Comparison of ENCODE assay signal across 8 cellular contexts in the genomic region with DNA sequence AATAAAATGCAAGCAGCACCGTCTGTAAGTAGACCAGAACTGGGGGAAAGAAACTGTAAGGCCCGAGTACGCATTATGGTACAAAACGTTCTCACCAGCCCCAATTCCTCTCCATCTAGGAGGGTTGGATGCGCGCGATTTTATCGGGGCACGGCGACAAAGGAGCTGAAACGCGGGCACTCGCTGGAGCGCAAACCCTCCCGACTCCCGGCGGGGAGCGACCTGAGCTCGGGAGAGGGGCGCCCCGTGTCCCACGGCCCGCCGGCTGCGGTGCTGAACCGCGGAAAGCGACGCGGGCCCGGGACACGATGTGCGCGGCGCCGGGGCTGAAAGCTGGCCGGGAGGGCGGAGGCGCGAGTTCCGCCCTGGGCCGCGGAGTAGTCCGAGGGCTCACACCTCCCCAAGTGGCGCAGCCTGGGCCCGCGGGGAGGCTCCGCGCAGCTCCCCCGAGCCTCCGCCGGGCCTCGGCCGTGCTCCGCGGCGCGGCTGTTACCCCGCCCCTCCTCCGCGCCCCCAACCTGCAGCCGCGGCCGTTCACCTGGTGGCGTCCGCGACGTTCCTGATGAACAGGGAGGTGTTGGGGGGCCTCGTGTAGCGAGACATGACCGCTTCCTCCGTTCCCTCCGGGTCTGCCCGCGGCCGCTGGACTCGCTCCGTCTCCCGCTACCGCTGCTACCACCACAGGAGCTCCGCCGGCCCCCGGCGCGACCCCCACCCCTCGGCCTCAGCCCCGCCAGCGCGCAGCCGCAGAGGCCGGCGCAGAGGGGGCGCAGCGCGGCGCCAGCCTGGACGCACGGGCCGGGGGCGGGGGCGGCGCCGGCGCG. TPM values are rescaled to one million over a fixed set of nuclear protein-coding genes. Genes with fewer than 3 reads are reported as not detected.
A peak's percentile ranks its signal among the peaks of the same experiment; 100 is the strongest.
DNase-seq lines count a peak whose midpoint lies in the region; ATAC-seq lines count a peak whose summit lies in the region.

A gene (minus strand): TSS at position 787 of the 824 bp plus-strand sequence. CDS start 184 bp downstream, at position 603.

- H3K27me3 ChIP-seq in ectodermal cell (ENCODE audit: control insufficient read depth, insufficient read depth, low read length, poor library complexity, severe bottlenecking), result peaks cover 18% of the 10 kb centered on the region

- H3K27ac Mint-ChIP-seq in activated CD4-positive, alpha-beta T cell treated with anti-CD3 and anti-CD28 coated beads, Interleukin-2, amount 10 ng/mL, durations not matched to agents 7 days and 5 days, result no peak within 1 kb of the TSS
- no peak within 1 kb of the TSS for H3K27ac Mint-ChIP-seq in memory B cell

- no peak within 1 kb of the TSS for H3K27ac ChIP-seq in ectodermal cell (ENCODE audit: insufficient read depth, low read depth, low read length, poor library complexity, severe bottlenecking)

- H3K27me3 Mint-ChIP-seq in activated CD4-positive, alpha-beta T cell treated with anti-CD3 and anti-CD28 coated beads, Interleukin-2, amount 10 ng/mL, durations not matched to agents 7 days and 5 days, result peaks cover 38% of the 10 kb centered on the region
- H3K27me3 Mint-ChIP-seq in memory B cell, result no peaks in the 10 kb centered on the region

- H3K4me1 ChIP-seq in ectodermal cell (ENCODE audit: control insufficient read depth, insufficient read depth, low read length), result no peaks in the 10 kb centered on the region

- peak within 1 kb of the TSS; percentile 80 for H3K4me3 ChIP-seq in ectodermal cell (ENCODE audit: insufficient read depth, low read depth, low read length)

- WGBS in ectodermal cell, 2 experiments, result 0% methylated on average over 105 of the region's 105 CpGs

- no peaks in the 10 kb centered on the region for H3K36me3 ChIP-seq in ectodermal cell (ENCODE audit: control insufficient read depth, insufficient read depth, low read length)

- no peaks in the 10 kb centered on the region for H3K9me3 ChIP-seq in ectodermal cell (ENCODE audit: control insufficient read depth, low read length)

- H3K9me3 Mint-ChIP-seq in activated CD4-positive, alpha-beta T cell treated with anti-CD3 and anti-CD28 coated beads, Interleukin-2, amount 10 ng/mL, durations not matched to agents 7 days and 5 days, result no peaks in the 10 kb centered on the region
- H3K9me3 Mint-ChIP-seq in memory B cell, result peaks cover 2% of the 10 kb centered on the region

- peak within 1 kb of the TSS; percentile 70 for H3K4me3 Mint-ChIP-seq in activated CD4-positive, alpha-beta T cell treated with anti-CD3 and anti-CD28 coated beads, Interleukin-2, amount 10 ng/mL, durations not matched to agents 7 days and 5 days
- peak within 1 kb of the TSS; percentile 84 for H3K4me3 Mint-ChIP-seq in memory B cell

- ATAC-seq in GM21576 (IDR thresholded peaks at IDR 0.05; ENCODE audit: unreplicated experiment) (peak; percentile 79), memory B cell (ENCODE audit: low read depth) (peak; percentile 89)

- CTCF ChIA-PET in activated CD4-positive, alpha-beta T cell treated with anti-CD3 and anti-CD28 coated beads, Interleukin-2, amount 10 ng/mL, durations not matched to agents 7 days and 5 days (lab: Charles Lee), result interaction anchor here (1.1 to 1.4 kb wide), 3 partner anchors 9 to 254 kb away, joined by 3 to 5 read pairs (median 4); a partner anchor contains a TSS

- DNase-seq in DMS79 treated with DMSO at 0.1 percent for 48 hours (lab: John Stamatoyannopoulos, UW) (peak; percentile 65), M059J (ENCODE audit: low read depth) (peak; percentile 17), memory B cell (ENCODE audit: low spot score in 2 of 2) (peak; percentile 27 to 44), middle frontal gyrus (ENCODE audit: extremely low spot score, low spot score) (no peak)
- peak; percentile 12 for DNase-seq in activated CD4-positive, alpha-beta T cell treated with anti-CD3 and anti-CD28 coated beads, Interleukin-2, amount 10 ng/mL, durations not matched to agents 7 days and 5 days
- peak; percentile 42 for DNase-seq in stimulated activated CD8-positive, alpha-beta memory T cell treated with anti-CD3 and anti-CD28 coated beads, Interleukin-4, amount 100 ng/mL, for 48 hours

- POLR2A ChIA-PET in activated CD4-positive, alpha-beta T cell treated with anti-CD3 and anti-CD28 coated beads, Interleukin-2, amount 10 ng/mL, durations not matched to agents 7 days and 5 days (lab: Charles Lee), result no interaction called here

- H3K36me3 Mint-ChIP-seq in activated CD4-positive, alpha-beta T cell treated with anti-CD3 and anti-CD28 coated beads, Interleukin-2, amount 10 ng/mL, durations not matched to agents 7 days and 5 days (ENCODE audit: low read depth), result no peaks in the 10 kb centered on the region
- H3K36me3 Mint-ChIP-seq in memory B cell, result peaks cover 4% of the 10 kb centered on the region

- H3K4me1 Mint-ChIP-seq in activated CD4-positive, alpha-beta T cell treated with anti-CD3 and anti-CD28 coated beads, Interleukin-2, amount 10 ng/mL, durations not matched to agents 7 days and 5 days, result peaks cover 8% of the 10 kb centered on the region
- H3K4me1 Mint-ChIP-seq in memory B cell, result peaks cover 6% of the 10 kb centered on the region

RNA-seq across cellular contexts. Expression of the gene that starts here (rescaled TPM):
- total RNA-seq in M059J (2014; rRNA removed; shearing (Covaris generic)), result not detected in 2 replicates
- total RNA-seq in activated CD4-positive, alpha-beta T cell treated with anti-CD3 and anti-CD28 coated beads, Interleukin-2, amount 10 ng/mL, durations not matched to agents 7 days and 5 days, result not detected
- polyA plus RNA-seq in ectodermal cell (2013, experiment 1 of 4), result 21.6 TPM
- polyA plus RNA-seq in ectodermal cell (2013, experiment 2 of 4), result 23.0 TPM
- polyA plus RNA-seq in ectodermal cell (2013, experiment 3 of 4), result 21.4 TPM
- polyA plus RNA-seq in ectodermal cell (2013, experiment 4 of 4), result 21.0 TPM

Comparison
In these comparisons a context has a peak if more than half of its experiments do, and no peak if none do; other contexts are left out.
1. Peak in DNase-seq in M059J; RNA of the gene not detected or under 1 TPM.
2. Peak in DNase-seq in activated CD4-positive, alpha-beta T cell treated with anti-CD3 and anti-CD28 coated beads, Interleukin-2, amount 10 ng/mL, durations not matched to agents 7 days and 5 days; RNA of the gene not detected or under 1 TPM.